ENCODE assay signal across 8 cellular contexts in the genomic region with DNA sequence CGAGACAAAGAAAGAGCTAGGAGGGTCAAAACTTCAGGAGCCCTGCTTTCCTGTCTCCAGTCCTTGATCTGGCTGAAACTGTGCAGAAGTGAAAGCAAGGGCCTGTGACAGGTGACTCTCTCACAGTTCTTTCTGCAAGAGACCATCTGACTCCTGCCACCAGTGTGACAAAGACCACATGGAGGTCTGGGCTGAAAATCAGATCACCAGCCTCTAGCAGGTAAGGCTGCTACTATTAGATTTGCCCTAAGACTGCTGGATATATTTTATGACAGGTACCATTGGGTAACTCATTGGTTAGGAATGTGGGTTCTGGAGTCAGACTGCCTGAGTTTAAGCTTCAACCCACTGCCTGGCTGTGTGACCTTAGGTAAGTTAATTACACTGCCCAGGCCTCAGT.
DNase-seq lines count a peak whose midpoint lies in the region; ATAC-seq, FAIRE-seq and TF ChIP-seq lines count a peak whose summit lies in the region.

No MANE protein-coding gene starts in this region.

- DNase-seq in NAMALWA (ENCODE audit: low spot score) (peak; percentile 6), HepG2 (ENCODE audit: low spot score) (no peak), NCI-H1930 (lab: John Stamatoyannopoulos, UW) (no peak), amygdala (lab: John Stamatoyannopoulos, UW) (no peak), heart left ventricle (no peak), NCI-H146 treated with DMSO at 0.1 percent for 48 hours (lab: John Stamatoyannopoulos, UW; ENCODE audit: unreplicated experiment) (no peak)

- no peak overlapping the region for H2AFZ ChIP-seq in HepG2 (ENCODE audit: low read length)

- H3K4me1 ChIP-seq in HepG2 (ENCODE audit: insufficient read depth, low read length) (no peaks in the 10 kb centered on the region), heart left ventricle (peaks cover 0 to 38% (median 4%) of the 10 kb centered on the region in 12 donors)

- H3K4me3 ChIP-seq in HepG2 (replicated peaks in 1 of 3; ENCODE audit: insufficient read depth in 1 of 3, low read depth in 2 of 3, low read length in 3 of 3), result no peak overlapping the region
- no peak overlapping the region for H3K4me3 ChIP-seq in heart left ventricle

- TF ChIP-seq POLR2A in HepG2 (IDR thresholded peaks at IDR 0.05; ENCODE audit: insufficient read depth in 1 of 2, low read depth in 2 of 2, low read length in 2 of 2) (no peak), heart left ventricle (IDR thresholded peaks at IDR 0.05) (no peak)

- ATAC-seq in GM19025 (IDR thresholded peaks at IDR 0.05; ENCODE audit: low read depth, unreplicated experiment), result peak; percentile 75
- peak; percentile 72 for ATAC-seq in HG02840 (IDR thresholded peaks at IDR 0.05; ENCODE audit: low FRiP score, unreplicated experiment)
- no peak for ATAC-seq in HepG2
- ATAC-seq in heart left ventricle, result no peak

- no peak for TF ChIP-seq RAD21 in HepG2 (CRISPR knock-in tag; IDR thresholded peaks at IDR 0.05)

- H3K36me3 ChIP-seq in HepG2 (replicated peaks in 1 of 2; ENCODE audit: control insufficient read depth in 1 of 2, insufficient read depth in 2 of 2, low read length in 2 of 2) (no peaks in the 10 kb centered on the region), heart left ventricle (no peaks in the 10 kb centered on the region)

- TF ChIP-seq CTCF in HepG2 (CRISPR knock-in tag; IDR thresholded peaks at IDR 0.05), result no peak
- no peak for TF ChIP-seq CTCF in heart left ventricle (IDR thresholded peaks at IDR 0.05)

- TF ChIP-seq EP300 in HepG2 (IDR thresholded peaks at IDR 0.05; ENCODE audit: low read depth in 2 of 2, low read length in 2 of 2) (no peak), HepG2 (CRISPR knock-in tag; IDR thresholded peaks at IDR 0.05; ENCODE audit: borderline replicate concordance) (no peak)

- H3K79me2 ChIP-seq in HepG2 (ENCODE audit: insufficient read depth, low read length), result no peaks in the 10 kb centered on the region

- H3K27me3 ChIP-seq in HepG2 (ENCODE audit: control insufficient read depth in 1 of 2, insufficient read depth in 2 of 2, low read length in 2 of 2) (no peaks in the 10 kb centered on the region; a peak in 1 of 5 replicates), heart left ventricle (no peaks in the 10 kb centered on the region)

- in situ Hi-C loops in HepG2 (cut with HindIII; ENCODE audit: extremely low pct_ligation_motif_present, low pct_unique_long_range_greater_than_20kb), result no loop called here

- peak overlapping the region; percentile 7; the same call in 1 of the 2 replicates for H3K4me2 ChIP-seq in HepG2 (ENCODE audit: low read depth, low read length)

- CTCF ChIA-PET in HepG2 (lab: Yijun Ruan, JAX; ENCODE audit: low intra/inter-chr PET ratio, low total read pairs), result no interaction called here

- POLR2A ChIA-PET in HepG2 (lab: Yijun Ruan, JAX), result no interaction called here

- no peaks in the 10 kb centered on the region for H4K20me1 ChIP-seq in HepG2 (ENCODE audit: insufficient read depth, low read length)

- no peak overlapping the region for H3K9ac ChIP-seq in HepG2 (ENCODE audit: insufficient read depth, low read depth, low read length)

- H3K27ac ChIP-seq in HepG2 (ENCODE audit: extremely low read length, insufficient read depth, low read length) (no peak overlapping the region), heart left ventricle (peak overlapping the region in 1 of 12 donors; percentile 53)

- BruUV-seq in HepG2 (replicated peaks; lab: Mats Ljungman, UMichigan), result no TSS peak

- 5% methylated on average over 1 of the region's 1 CpG for WGBS in HepG2 (ENCODE audit: low lambda C conversion rate)
- 44 to 68% (median 53%) methylated on average over 1 of the region's 1 CpG for WGBS in heart left ventricle, 4 donors

- no peak for FAIRE-seq in HepG2 (lab: Jason Lieb, UNC)

- intact Hi-C loops in HepG2 (cut with micrococcal nuclease; ENCODE audit: unreplicated experiment), result no loop called here
- intact Hi-C loops in heart left ventricle (cut with DNase I), result no loop called here

- H3K9me3 ChIP-seq in HepG2 (ENCODE audit: low read length) (no peaks in the 10 kb centered on the region), heart left ventricle (no peaks in the 10 kb centered on the region)

TF ChIP-seq in HepG2, 621 proteins besides CTCF, POLR2A, EP300 and RAD21:
- TF ChIP-seq ZNF121 (CRISPR knock-in tag; IDR thresholded peaks at IDR 0.05) (no peak), ZNF577 (CRISPR knock-in tag; IDR thresholded peaks at IDR 0.05; ENCODE audit: borderline replicate concordance, low read depth) (no peak), ZFP36L2 (CRISPR knock-in tag; IDR thresholded peaks at IDR 0.05) (no peak), SOX6 (IDR thresholded peaks at IDR 0.05) (no peak), SOX6 (CRISPR knock-in tag; IDR thresholded peaks at IDR 0.05) (no peak), CREM (IDR thresholded peaks at IDR 0.05) (no peak), CREM (CRISPR knock-in tag; IDR thresholded peaks at IDR 0.05) (no peak), ZNF616 (CRISPR knock-in tag; IDR thresholded peaks at IDR 0.05; ENCODE audit: low read depth) (no peak), MXD4 (CRISPR knock-in tag; IDR thresholded peaks at IDR 0.05) (no peak), FOSL2 (CRISPR knock-in tag; IDR thresholded peaks at IDR 0.05) (no peak), IRF2 (CRISPR knock-in tag; IDR thresholded peaks at IDR 0.05) (no peak)
- TF ChIP-seq, protein P1, sequence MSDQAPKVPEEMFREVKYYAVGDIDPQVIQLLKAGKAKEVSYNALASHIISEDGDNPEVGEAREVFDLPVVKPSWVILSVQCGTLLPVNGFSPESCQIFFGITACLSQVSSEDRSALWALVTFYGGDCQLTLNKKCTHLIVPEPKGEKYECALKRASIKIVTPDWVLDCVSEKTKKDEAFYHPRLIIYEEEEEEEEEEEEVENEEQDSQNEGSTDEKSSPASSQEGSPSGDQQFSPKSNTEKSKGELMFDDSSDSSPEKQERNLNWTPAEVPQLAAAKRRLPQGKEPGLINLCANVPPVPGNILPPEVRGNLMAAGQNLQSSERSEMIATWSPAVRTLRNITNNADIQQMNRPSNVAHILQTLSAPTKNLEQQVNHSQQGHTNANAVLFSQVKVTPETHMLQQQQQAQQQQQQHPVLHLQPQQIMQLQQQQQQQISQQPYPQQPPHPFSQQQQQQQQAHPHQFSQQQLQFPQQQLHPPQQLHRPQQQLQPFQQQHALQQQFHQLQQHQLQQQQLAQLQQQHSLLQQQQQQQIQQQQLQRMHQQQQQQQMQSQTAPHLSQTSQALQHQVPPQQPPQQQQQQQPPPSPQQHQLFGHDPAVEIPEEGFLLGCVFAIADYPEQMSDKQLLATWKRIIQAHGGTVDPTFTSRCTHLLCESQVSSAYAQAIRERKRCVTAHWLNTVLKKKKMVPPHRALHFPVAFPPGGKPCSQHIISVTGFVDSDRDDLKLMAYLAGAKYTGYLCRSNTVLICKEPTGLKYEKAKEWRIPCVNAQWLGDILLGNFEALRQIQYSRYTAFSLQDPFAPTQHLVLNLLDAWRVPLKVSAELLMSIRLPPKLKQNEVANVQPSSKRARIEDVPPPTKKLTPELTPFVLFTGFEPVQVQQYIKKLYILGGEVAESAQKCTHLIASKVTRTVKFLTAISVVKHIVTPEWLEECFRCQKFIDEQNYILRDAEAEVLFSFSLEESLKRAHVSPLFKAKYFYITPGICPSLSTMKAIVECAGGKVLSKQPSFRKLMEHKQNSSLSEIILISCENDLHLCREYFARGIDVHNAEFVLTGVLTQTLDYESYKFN (CRISPR knock-in tag; conservative IDR thresholded peaks at IDR 0.05), result no peak

Comparison
In these comparisons a context has a peak if more than half of its experiments do, and no peak if none do; other contexts are left out.
1. ATAC-seq: peak in GM19025 (single experiment) and HG02840 (single experiment); none in HepG2 (single experiment) and heart left ventricle (0 of 4).